In the genomic region with DNA sequence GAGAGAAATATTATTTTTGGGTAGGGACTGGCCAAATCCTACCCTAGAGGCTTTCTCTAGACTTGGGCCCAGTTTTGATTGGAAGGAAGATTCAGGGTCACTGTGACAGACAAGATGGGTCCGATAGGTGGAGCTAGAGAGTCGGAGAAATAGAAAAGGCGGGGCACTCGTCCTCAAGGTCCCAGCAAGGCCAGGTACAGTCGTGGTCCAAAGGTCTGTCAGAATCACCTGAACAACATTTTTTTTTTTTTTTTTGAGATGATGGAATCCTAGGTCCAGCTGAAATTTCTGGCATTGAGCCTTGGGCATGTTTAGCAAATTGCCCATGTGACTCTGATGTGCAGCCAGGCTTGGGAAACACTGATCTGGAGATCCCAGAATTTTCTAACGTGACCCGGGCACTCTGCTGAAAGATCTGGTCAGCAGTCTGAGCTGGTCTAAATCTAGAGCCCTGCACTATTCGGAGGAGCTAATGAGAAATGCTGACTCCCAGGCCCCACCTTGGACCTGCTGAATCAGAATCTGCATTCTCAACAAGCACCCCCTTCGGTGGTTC, we compare ENCODE assay signal across 9 cellular contexts. TPM values are rescaled to one million over a fixed set of nuclear protein-coding genes. Genes with fewer than 3 reads are reported as not detected.
DNase-seq lines count a peak whose midpoint lies in the region; ATAC-seq and TF ChIP-seq lines count a peak whose summit lies in the region.
"Had no signal": no experiment of that assay in that cellular context is flagged by ENCODE, and none has a peak within 500 bp of the region (broad histone marks: within the 10 kb centered on the region; RNA-seq: fewer than 3 reads in every experiment).

No MANE protein-coding gene starts in this region.

- H3K4me1 ChIP-seq in NT2/D1 (ENCODE audit: insufficient read depth, insufficient read length) (peaks cover 4% of the 10 kb centered on the region), suprapubic skin (peaks cover 31% of the 10 kb centered on the region)

- H3K9me3 Mint-ChIP-seq in activated CD8-positive, alpha-beta memory T cell treated with anti-CD3 and anti-CD28 coated beads, Interleukin-2, amount 10 ng/mL, durations not matched to agents 7 days and 5 days (ENCODE audit: low read depth) = no peaks in the 10 kb centered on the region
- no peaks in the 10 kb centered on the region for H3K9me3 Mint-ChIP-seq in nephron progenitor cell

- peak; percentile 76 for DNase-seq in D341Med (ENCODE audit: low spot score)
- DNase-seq in HT1080 (ENCODE audit: low read depth) = peak; percentile 61
- peak; percentile 71 for DNase-seq in NT2/D1 (ENCODE audit: low read depth, low spot score)
- peak; percentile 75 for DNase-seq in activated CD8-positive, alpha-beta memory T cell treated with anti-CD3 and anti-CD28 coated beads, Interleukin-2, amount 10 ng/mL, durations not matched to agents 7 days and 5 days
- peak; percentile 65 to 82 for DNase-seq in erythroblast (lab: John Stamatoyannopoulos, UW)
- peak; percentile 65 for DNase-seq in nephron progenitor cell
- DNase-seq in suprapubic skin (ENCODE audit: low spot score in 2 of 2) = peak in 1 of 2 donors; percentile 68

- TF ChIP-seq EP300 in suprapubic skin (IDR thresholded peaks at IDR 0.05) = no peak

- no peak for TF ChIP-seq POLR2A in erythroblast (IDR thresholded peaks at IDR 0.05; ENCODE audit: low read length)
- no peak for TF ChIP-seq POLR2A in suprapubic skin (IDR thresholded peaks at IDR 0.05)

- no peaks in the 10 kb centered on the region for H3K36me3 Mint-ChIP-seq in activated CD8-positive, alpha-beta memory T cell treated with anti-CD3 and anti-CD28 coated beads, Interleukin-2, amount 10 ng/mL, durations not matched to agents 7 days and 5 days
- H3K36me3 Mint-ChIP-seq in nephron progenitor cell (ENCODE audit: low read depth) = no peaks in the 10 kb centered on the region

- H3K4me3 Mint-ChIP-seq in activated CD8-positive, alpha-beta memory T cell treated with anti-CD3 and anti-CD28 coated beads, Interleukin-2, amount 10 ng/mL, durations not matched to agents 7 days and 5 days = no peak overlapping the region
- H3K4me3 Mint-ChIP-seq in nephron progenitor cell = no peak overlapping the region

- CTCF ChIA-PET in activated CD8-positive, alpha-beta memory T cell treated with anti-CD3 and anti-CD28 coated beads, Interleukin-2, amount 10 ng/mL, durations not matched to agents 7 days and 5 days (lab: Charles Lee) = interaction anchor here (0.5 to 6.5 kb wide), 27 partner anchors 10 to 1314 kb away, joined by 3 to 101 read pairs (median 4); partner anchors contain the start of gene LPIN1

- H3K27ac ChIP-seq in suprapubic skin = no peak overlapping the region

- H3K36me3 ChIP-seq in NT2/D1 (ENCODE audit: insufficient read depth, insufficient read length, low read length) (no peaks in the 10 kb centered on the region), suprapubic skin (no peaks in the 10 kb centered on the region)

- H3K9me3 ChIP-seq in NT2/D1 (ENCODE audit: insufficient read depth, low read length) (no peaks in the 10 kb centered on the region), suprapubic skin (no peaks in the 10 kb centered on the region)

- no peak overlapping the region for H3K27ac Mint-ChIP-seq in activated CD8-positive, alpha-beta memory T cell treated with anti-CD3 and anti-CD28 coated beads, Interleukin-2, amount 10 ng/mL, durations not matched to agents 7 days and 5 days
- H3K27ac Mint-ChIP-seq in nephron progenitor cell = no peak overlapping the region

- H3K4me3 ChIP-seq in NT2/D1 (ENCODE audit: insufficient read length, low read depth) (no peak overlapping the region), suprapubic skin (no peak overlapping the region)

- H3K4me1 Mint-ChIP-seq in activated CD8-positive, alpha-beta memory T cell treated with anti-CD3 and anti-CD28 coated beads, Interleukin-2, amount 10 ng/mL, durations not matched to agents 7 days and 5 days = peaks cover 11% of the 10 kb centered on the region
- peaks cover 29% of the 10 kb centered on the region for H3K4me1 Mint-ChIP-seq in nephron progenitor cell

- WGBS in suprapubic skin = 15% methylated on average over 9 of the region's 9 CpGs

- H3K27me3 ChIP-seq in NT2/D1 (ENCODE audit: insufficient read depth, insufficient read length) (no peaks in the 10 kb centered on the region), suprapubic skin (no peaks in the 10 kb centered on the region)

- peaks cover 3% of the 10 kb centered on the region for H3K27me3 Mint-ChIP-seq in activated CD8-positive, alpha-beta memory T cell treated with anti-CD3 and anti-CD28 coated beads, Interleukin-2, amount 10 ng/mL, durations not matched to agents 7 days and 5 days
- peaks cover 6% of the 10 kb centered on the region for H3K27me3 Mint-ChIP-seq in nephron progenitor cell (ENCODE audit: low read depth, poor library complexity)

- H3K9ac ChIP-seq in NT2/D1 (ENCODE audit: insufficient read length, low read depth) = no peak overlapping the region

- ATAC-seq in GM21381 (IDR thresholded peaks at IDR 0.05; ENCODE audit: unreplicated experiment) = peak; percentile 66
- ATAC-seq in activated CD8-positive, alpha-beta memory T cell treated with anti-CD3 and anti-CD28 coated beads, Interleukin-2, amount 10 ng/mL, durations not matched to agents 7 days and 5 days = peak; percentile 76

- peak; percentile 69 for TF ChIP-seq CTCF in nephron progenitor cell (IDR thresholded peaks at IDR 0.05)
- TF ChIP-seq CTCF in suprapubic skin (IDR thresholded peaks at IDR 0.05) = peak; percentile 58 to 76

RNA-seq across cellular contexts. Expression of gene NTSR2, which starts 23.0 kb away (rescaled TPM):
- total RNA-seq in HT1080 (2014; rRNA removed; shearing (Covaris generic)) = not detected in 2 replicates
- polyA plus RNA-seq in HT1080 (2015; cell fraction: cytosol; rRNA removed) = not detected in 2 replicates
- polyA plus RNA-seq in HT1080 (2015; cell fraction: nucleus; rRNA removed) = not detected in 2 replicates
- not detected for total RNA-seq in activated CD8-positive, alpha-beta memory T cell treated with anti-CD3 and anti-CD28 coated beads, Interleukin-2, amount 10 ng/mL, durations not matched to agents 7 days and 5 days
- not detected for total RNA-seq in suprapubic skin
- total RNA-seq: T-helper 2 cell treated with Interferon-gamma antibody and Interleukin-4, amounts not matched to agents 100 ng/mL and 5 ng/mL, for 36 hours had no signal

RNA-seq across cellular contexts. Expression of gene LPIN1, which starts 53.4 kb away (rescaled TPM):
- total RNA-seq in HT1080 (2014; rRNA removed; shearing (Covaris generic)) = 38.3 and 38.5 TPM in 2 replicates
- 23.8 and 27.4 TPM in 2 replicates for polyA plus RNA-seq in HT1080 (2015; cell fraction: cytosol; rRNA removed)
- 63.2 and 72.4 TPM in 2 replicates for polyA plus RNA-seq in HT1080 (2015; cell fraction: nucleus; rRNA removed)
- 10 to 100 TPM; 57.1 to 76.4 TPM for total RNA-seq in activated CD8-positive, alpha-beta memory T cell treated with anti-CD3 and anti-CD28 coated beads, Interleukin-2, amount 10 ng/mL, durations not matched to agents 7 days and 5 days
- total RNA-seq in suprapubic skin = 10 to 100 TPM; 25.9 to 71.9 (median 52.5) TPM
